In the genomic region with DNA sequence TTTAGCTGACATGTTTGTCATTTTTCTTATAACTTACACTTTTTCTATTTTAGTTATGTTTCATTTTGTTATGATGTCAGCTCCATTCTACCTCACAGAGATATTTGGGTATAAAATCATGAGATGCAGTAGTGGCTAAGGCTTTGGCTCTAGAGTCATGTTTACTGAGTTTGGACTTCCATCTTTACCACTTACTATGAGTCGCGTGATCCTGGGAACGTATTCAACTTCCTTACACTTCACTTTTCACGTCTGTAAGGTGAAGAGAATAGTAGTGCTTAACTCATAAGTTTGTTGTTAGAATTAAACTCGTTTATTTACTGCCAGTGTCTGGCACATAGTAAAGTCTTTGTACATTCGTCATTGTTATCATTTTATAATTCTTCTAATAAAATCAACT, we compare ENCODE assay signal across 6 cellular contexts.
"Had no signal": no experiment of that assay in that cellular context is flagged by ENCODE, and none has a peak within 500 bp of the region (broad histone marks: within the 10 kb centered on the region; RNA-seq: fewer than 3 reads in every experiment).

No MANE protein-coding gene starts in this region.

- H3K4me2 ChIP-seq: hepatocyte had no signal

- ATAC-seq: gastroesophageal sphincter had no signal

- H2AFZ ChIP-seq: hepatocyte had no signal

- H3K4me1 ChIP-seq: lower lobe of right lung had no signal

- H3K4me3 ChIP-seq: esophagus squamous epithelium, gastroesophageal sphincter, hepatocyte, lower lobe of right lung, skin epidermis, stomach had no signal

- H3K9me3 ChIP-seq: esophagus squamous epithelium, gastroesophageal sphincter, lower lobe of right lung, stomach had no signal

- H3K79me2 ChIP-seq: hepatocyte had no signal

- DNase-seq: esophagus squamous epithelium had no signal

- H3K27me3 ChIP-seq: esophagus squamous epithelium, gastroesophageal sphincter, hepatocyte, stomach had no signal

- H3K27ac ChIP-seq: gastroesophageal sphincter, hepatocyte, lower lobe of right lung, stomach had no signal
